In genomic region chr2:198471291-198471690, GRCh38 we compare ENCODE assay signal across 12 cellular contexts.
A peak's percentile ranks its signal among the peaks of the same experiment; 100 is the strongest.
DNase-seq lines count a peak whose midpoint lies in the region; ATAC-seq and TF ChIP-seq lines count a peak whose summit lies in the region.
"Had no signal": no experiment of that assay in that cellular context is flagged by ENCODE, and none has a peak within 500 bp of the region (broad histone marks: within the 10 kb centered on the region; RNA-seq: fewer than 3 reads in every experiment).

No MANE protein-coding gene starts in this region.

- H3T11ph ChIP-seq in H9 (ENCODE audit: low read length), result no peak overlapping the region

- H3K36me3 ChIP-seq in right lobe of liver (no peaks in the 10 kb centered on the region), spleen (no peaks in the 10 kb centered on the region)

- no peak overlapping the region for H4K8ac ChIP-seq in H9 (replicated peaks; ENCODE audit: insufficient read length, low read depth, low read length)

- H3K4me3 ChIP-seq in right lobe of liver (no peak overlapping the region), spleen (no peak overlapping the region)

- no peaks in the 10 kb centered on the region for H3K23me2 ChIP-seq in H9 (ENCODE audit: insufficient read length, low read depth, low read length, poor library complexity, severe bottlenecking)

- H2BK20ac ChIP-seq in H9 (ENCODE audit: low read depth, low read length, poor library complexity, severe bottlenecking), result no peak overlapping the region

- intact Hi-C loops in Calu3 (cut with micrococcal nuclease; ENCODE audit: unreplicated experiment), result no loop called here
- intact Hi-C loops in right lobe of liver (cut with DNase I), result no loop called here
- intact Hi-C loops in spleen (cut with DNase I; ENCODE audit: low total_unique reads), result no loop called here

- peak; percentile 39 for TF ChIP-seq CTCF in Calu3 (IDR thresholded peaks at IDR 0.05; ENCODE audit: unreplicated experiment)
- peak; percentile 74 for TF ChIP-seq CTCF in H9 (conservative IDR thresholded peaks at IDR 0.05)
- peak in 3 of 4 donors; percentile 4 to 33 (median 15) for TF ChIP-seq CTCF in right lobe of liver (IDR thresholded peaks at IDR 0.05)
- no peak for TF ChIP-seq CTCF in spleen (IDR thresholded peaks at IDR 0.05 in 8 of 11, conservative IDR thresholded peaks at IDR 0.05 in 3 of 11)

- no peaks in the 10 kb centered on the region for H3K79me2 ChIP-seq in H9 (ENCODE audit: insufficient read depth, low read length)

- no peak overlapping the region for H2BK120ac ChIP-seq in H9 (ENCODE audit: low read depth, low read length, poor library complexity, severe bottlenecking)

- no peak overlapping the region for H4K91ac ChIP-seq in H9 (ENCODE audit: insufficient read length, low read depth, low read length)

- no peak overlapping the region for H3K9ac ChIP-seq in H9 (ENCODE audit: extremely low read depth, insufficient read length, low read length)

- H4K20me1 ChIP-seq in H9 (ENCODE audit: control insufficient read depth, insufficient read depth, insufficient read length), result no peaks in the 10 kb centered on the region

- TF ChIP-seq POLR2A in right lobe of liver (IDR thresholded peaks at IDR 0.05) (no peak), spleen (IDR thresholded peaks at IDR 0.05) (no peak)

- H2AK5ac ChIP-seq in H9 (ENCODE audit: insufficient read length, low read length), result no peak overlapping the region

- H3K9me3 ChIP-seq in H9 (ENCODE audit: control insufficient read depth, low read depth, low read length) (no peaks in the 10 kb centered on the region), right lobe of liver (no peaks in the 10 kb centered on the region), spleen (no peaks in the 10 kb centered on the region)

- H3K14ac ChIP-seq in H9 (ENCODE audit: insufficient read depth, low read length), result no peak overlapping the region

- DNase-seq in Calu3 (peak; percentile 3), H9 (no peak), SW480 (ENCODE audit: low spot score) (peak; percentile 5), right lobe of liver (no peak), retina (no peak), hippocampal formation (lab: John Stamatoyannopoulos, UW) (no peak), spleen (no peak)
- DNase-seq: activated CD4-positive, alpha-beta T cell treated with anti-CD3 and anti-CD28 coated beads, Interleukin-2, amount 50 U/mL, for 4 hours; CD8-positive, alpha-beta memory T cell; NCI-H2029 treated with DMSO at 0.1 percent for 48 hours had no signal

- no peak overlapping the region for H3K23ac ChIP-seq in H9 (ENCODE audit: insufficient read length, low read depth, low read length)

- no peak overlapping the region for H2BK5ac ChIP-seq in H9 (ENCODE audit: insufficient read length, low read length)

- CTCF ChIA-PET in Calu3 (lab: Charles Lee), result interaction anchor here (0.7 kb wide), 1 partner anchor 14 kb away, joined by 3 read pairs; no protein-coding TSS in a partner anchor

- no peak overlapping the region for H3K27ac ChIP-seq in H9 (ENCODE audit: insufficient read length, low read depth, low read length)
- H3K27ac ChIP-seq in right lobe of liver, result no peak overlapping the region
- no peak overlapping the region for H3K27ac ChIP-seq in spleen

- H3K27ac Mint-ChIP-seq in Calu3 (ENCODE audit: unreplicated experiment) (no peak overlapping the region), H9 (no peak overlapping the region)
- H3K27ac Mint-ChIP-seq: CD8-positive, alpha-beta memory T cell; T-helper 2 cell treated with Interferon-gamma antibody and Interleukin-4, amounts not matched to agents 5 μg/mL and 100 μg/mL, for 36 hours had no signal

- H2AFZ ChIP-seq in H9 (ENCODE audit: low read length), result peak overlapping the region; percentile 95

- H3K56ac ChIP-seq in H9 (ENCODE audit: insufficient read length, low read depth, low read length), result no peak overlapping the region

- no peaks in the 10 kb centered on the region for H3K79me1 ChIP-seq in H9 (ENCODE audit: insufficient read depth, low read depth, low read length, poor library complexity, severe bottlenecking)

- peaks cover 2% of the 10 kb centered on the region for H3K9me3 Mint-ChIP-seq in Calu3 (ENCODE audit: low read depth, unreplicated experiment)
- 0 out of 5 replicates have a peak, but pooled peaks cover 0 to 3% of the 10 kb centered on the region in 2 experiments for H3K9me3 Mint-ChIP-seq in H9
- H3K9me3 Mint-ChIP-seq: T-helper 2 cell treated with Interferon-gamma antibody and Interleukin-4, amounts not matched to agents 5 μg/mL and 100 μg/mL, for 36 hours had no signal

- H2BK12ac ChIP-seq in H9 (ENCODE audit: insufficient read length, low read depth, low read length), result no peak overlapping the region

- H3K27me3 ChIP-seq in H9 (ENCODE audit: insufficient read depth, low read length) (no peaks in the 10 kb centered on the region), right lobe of liver (no peaks in the 10 kb centered on the region), spleen (replicated peaks in 1 of 7) (no peaks in the 10 kb centered on the region)

- H3K4me3 Mint-ChIP-seq in Calu3 (ENCODE audit: low read depth, unreplicated experiment), result no peak overlapping the region
- H3K4me3 Mint-ChIP-seq in H9, result no peak overlapping the region
- H3K4me3 Mint-ChIP-seq: CD8-positive, alpha-beta memory T cell; T-helper 2 cell treated with Interferon-gamma antibody and Interleukin-4, amounts not matched to agents 5 μg/mL and 100 μg/mL, for 36 hours had no signal

- ATAC-seq in right lobe of liver (no peak), HG02571 (IDR thresholded peaks at IDR 0.05; ENCODE audit: unreplicated experiment) (no peak)

- H3K27me3 Mint-ChIP-seq in Calu3 (ENCODE audit: unreplicated experiment) (no peaks in the 10 kb centered on the region), H9 (ENCODE audit: low read depth) (no peaks in the 10 kb centered on the region)
- H3K27me3 Mint-ChIP-seq: CD8-positive, alpha-beta memory T cell had no signal

- H3K4ac ChIP-seq in H9 (ENCODE audit: low read depth, low read length), result no peak overlapping the region

- no peak overlapping the region for H2BK15ac ChIP-seq in H9 (ENCODE audit: low read depth, low read length)

- H3K4me1 Mint-ChIP-seq in Calu3 (ENCODE audit: low read depth, unreplicated experiment) (no peaks in the 10 kb centered on the region), H9 (peaks cover 5 to 6% of the 10 kb centered on the region in 2 experiments)
- H3K4me1 Mint-ChIP-seq: CD8-positive, alpha-beta memory T cell had no signal

- BruUV-seq in Calu3 (replicated peaks; lab: Mats Ljungman, UMichigan), result no TSS peak

- H4K5ac ChIP-seq in H9 (ENCODE audit: insufficient read length, low read depth, low read length), result no peak overlapping the region

- no CpG with 5 or more reads among the region's 2 CpGs for WGBS in H9 (ENCODE audit: extremely low coverage, insufficient read length, low lambda C conversion rate)
- 49% methylated on average over 2 of the region's 2 CpGs for WGBS in right lobe of liver (ENCODE audit: insufficient coverage, low coverage, low lambda C conversion rate, missing lambda C conversion rate)
- WGBS in spleen, 5 donors, result 53 to 65% (median 57%) methylated on average over 2 of the region's 2 CpGs

- H3K18ac ChIP-seq in H9 (ENCODE audit: insufficient read length, low read depth, low read length), result no peak overlapping the region

- H3K36me3 Mint-ChIP-seq in Calu3 (ENCODE audit: insufficient read depth, unreplicated experiment), result no peaks in the 10 kb centered on the region
- H3K36me3 Mint-ChIP-seq in H9 (ENCODE audit: insufficient read depth in 1 of 3, low read depth in 3 of 3), result no peaks in the 10 kb centered on the region; a peak in 1 of 7 replicates
- H3K36me3 Mint-ChIP-seq: CD8-positive, alpha-beta memory T cell had no signal

- H3K4me2 ChIP-seq in H9 (ENCODE audit: insufficient read depth, insufficient read length, low read length), result no peak overlapping the region

- H3K4me1 ChIP-seq in H9 (ENCODE audit: insufficient read depth, low read length), result peaks cover 2% of the 10 kb centered on the region; the same call in 1 of the 2 replicates
- H3K4me1 ChIP-seq in right lobe of liver, result no peaks in the 10 kb centered on the region
- no peaks in the 10 kb centered on the region for H3K4me1 ChIP-seq in spleen

Comparison
In these comparisons a context has a peak if more than half of its experiments do, and no peak if none do; other contexts are left out.
1. DNase-seq: peak in Calu3 (single experiment) and SW480 (single experiment); none in H9 (single experiment), right lobe of liver (0 of 3), retina (single experiment), hippocampal formation (0 of 2) and spleen (single experiment).
2. CTCF ChIP-seq: peak in Calu3 (single experiment), H9 (single experiment) and right lobe of liver (3 of 4); none in spleen (0 of 11).